21 cellular contexts compared by ENCODE assay signal in the genomic region with DNA sequence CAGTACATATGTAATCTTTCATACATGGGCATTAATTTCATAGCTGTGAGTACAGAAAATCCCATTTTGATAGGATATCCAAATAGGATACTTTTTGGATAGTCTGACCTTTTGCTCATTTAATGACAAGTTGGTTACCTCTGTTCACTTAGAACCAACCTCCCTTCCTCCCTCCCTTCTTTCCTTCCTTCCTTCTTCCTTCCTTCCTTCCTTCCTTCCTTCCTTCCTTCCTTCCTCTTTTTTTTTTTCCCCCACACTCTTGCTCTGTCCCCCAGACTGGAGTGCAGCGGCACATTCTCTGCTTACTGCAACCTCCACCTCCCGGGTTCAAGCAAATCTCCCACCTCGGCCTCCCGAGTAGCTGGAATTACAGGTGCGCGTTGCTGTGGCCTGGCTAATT.
DNase-seq lines count a peak whose midpoint lies in the region; ATAC-seq and TF ChIP-seq lines count a peak whose summit lies in the region.
"Had no signal": no experiment of that assay in that cellular context is flagged by ENCODE, and none has a peak within 500 bp of the region (broad histone marks: within the 10 kb centered on the region; RNA-seq: fewer than 3 reads in every experiment).

No MANE protein-coding gene starts in this region.

- no peaks in the 10 kb centered on the region for H3K36me3 ChIP-seq in Caco-2 (ENCODE audit: control insufficient read depth, insufficient read depth, low read length)
- H3K36me3 ChIP-seq in HEK293 (ENCODE audit: control insufficient read depth in 2 of 2, insufficient read depth in 1 of 2, low read length in 2 of 2): no peaks in the 10 kb centered on the region
- peaks cover 4% of the 10 kb centered on the region; the same call in 1 of the 2 replicates for H3K36me3 ChIP-seq in SK-N-MC (ENCODE audit: insufficient read depth, low read length)
- H3K36me3 ChIP-seq in osteoblast (ENCODE audit: insufficient read depth, low read length): no peaks in the 10 kb centered on the region
- H3K36me3 ChIP-seq: BE2C had no signal

- no peaks in the 10 kb centered on the region for H3K9me3 Mint-ChIP-seq in Caco-2 (ENCODE audit: unreplicated experiment)
- H3K9me3 Mint-ChIP-seq: CD4-positive, alpha-beta memory T cell; CD8-positive, alpha-beta memory T cell had no signal

- CTCF ChIA-PET in Caco-2 (lab: Charles Lee): no interaction called here
- CTCF ChIA-PET in HEK293 (lab: Yijun Ruan, JAX): interaction anchor here (0.7 kb wide), 1 partner anchor 35 kb away, joined by 3 read pairs; no protein-coding TSS in a partner anchor

- H3K4me3 ChIP-seq in Caco-2 (ENCODE audit: low read depth, low read length) (no peak overlapping the region), HEK293 (ENCODE audit: low read depth, low read length) (no peak overlapping the region), SK-N-MC (peak overlapping the region; percentile 61), osteoblast (ENCODE audit: insufficient read depth, low read length) (no peak overlapping the region)
- H3K4me3 ChIP-seq: BLaER1 had no signal

- H3K9ac ChIP-seq in SK-N-MC (ENCODE audit: insufficient read length): peak overlapping the region; percentile 68
- H3K9ac ChIP-seq: BLaER1 had no signal

- H3K79me2 ChIP-seq in osteoblast (ENCODE audit: insufficient read depth, low read length): no peaks in the 10 kb centered on the region

- H3K36me3 Mint-ChIP-seq in Caco-2 (ENCODE audit: insufficient read depth, unreplicated experiment) (no peaks in the 10 kb centered on the region), T-helper 17 cell (ENCODE audit: low read depth) (no peaks in the 10 kb centered on the region)

- peaks cover 6% of the 10 kb centered on the region for H3K4me1 Mint-ChIP-seq in Caco-2 (ENCODE audit: low read depth, unreplicated experiment)
- H3K4me1 Mint-ChIP-seq in T-helper 17 cell: peaks cover 17% of the 10 kb centered on the region
- H3K4me1 Mint-ChIP-seq: CD14-positive monocyte had no signal

- TF ChIP-seq CTCF in Caco-2 (IDR thresholded peaks at IDR 0.05; ENCODE audit: insufficient read depth in 1 of 2, low read depth in 1 of 2, low read length in 1 of 2, severe bottlenecking in 1 of 2, unreplicated experiment in 1 of 2) (no peak), HEK293 (tag by site-specific recombination; IDR thresholded peaks at IDR 0.05) (no peak), osteoblast (IDR thresholded peaks at IDR 0.05; ENCODE audit: extremely low read depth, low read depth, low read length) (no peak)

- ATAC-seq in HG03354 (IDR thresholded peaks at IDR 0.05; ENCODE audit: poor library complexity, severe bottlenecking, unreplicated experiment): no peak
- no peak for ATAC-seq in T-helper 17 cell

- H3K4me2 ChIP-seq in osteoblast (ENCODE audit: insufficient read depth, low read length): no peak overlapping the region
- H3K4me2 ChIP-seq: BLaER1 had no signal

- BruUV-seq in Caco-2 (replicated peaks; lab: Mats Ljungman, UMichigan): no TSS peak

- H3K27ac Mint-ChIP-seq in Caco-2 (ENCODE audit: unreplicated experiment) (peak overlapping the region; percentile 30), T-helper 17 cell (no peak overlapping the region)

- peaks cover 5% of the 10 kb centered on the region for H4K20me1 ChIP-seq in osteoblast (ENCODE audit: insufficient read depth, low read length)
- H4K20me1 ChIP-seq: BLaER1 had no signal

- H3K27ac ChIP-seq in HEK293 (ENCODE audit: extremely low read depth, low read depth, low read length) (no peak overlapping the region), SK-N-MC (peak overlapping the region; percentile 99), osteoblast (ENCODE audit: low read depth, low read length) (no peak overlapping the region)
- H3K27ac ChIP-seq: BLaER1 had no signal

- H3K27me3 Mint-ChIP-seq in Caco-2 (ENCODE audit: insufficient read depth, unreplicated experiment) (no peaks in the 10 kb centered on the region), T-helper 17 cell (no peaks in the 10 kb centered on the region)
- H3K27me3 Mint-ChIP-seq: CD4-positive, alpha-beta memory T cell; CD4-positive, CD25-positive, alpha-beta regulatory T cell; CD8-positive, alpha-beta memory T cell had no signal

- no peaks in the 10 kb centered on the region for H3K4me1 ChIP-seq in Caco-2
- 0 out of 2 replicates have a peak, but pooled peaks cover 3% of the 10 kb centered on the region for H3K4me1 ChIP-seq in HEK293 (ENCODE audit: control insufficient read depth, insufficient read depth, low read length)
- no peaks in the 10 kb centered on the region for H3K4me1 ChIP-seq in osteoblast (ENCODE audit: insufficient read depth, low read length)

- no peaks in the 10 kb centered on the region for H3K27me3 ChIP-seq in Caco-2 (replicated peaks; ENCODE audit: control insufficient read depth, insufficient read depth, low read length)
- no peaks in the 10 kb centered on the region for H3K27me3 ChIP-seq in osteoblast (ENCODE audit: insufficient read depth, low read length)
- H3K27me3 ChIP-seq: BE2C, BLaER1 had no signal

- intact Hi-C loops in Caco-2 (cut with micrococcal nuclease; ENCODE audit: unreplicated experiment): no loop called here

- POLR2A ChIA-PET in Caco-2 (lab: Charles Lee) (no interaction called here), HEK293 (lab: Yijun Ruan, JAX) (no interaction called here)

- H3K9me3 ChIP-seq in Caco-2: no peaks in the 10 kb centered on the region
- H3K9me3 ChIP-seq in HEK293 (ENCODE audit: control insufficient read depth, insufficient read depth, low read depth, low read length): no peaks in the 10 kb centered on the region
- no peaks in the 10 kb centered on the region for H3K9me3 ChIP-seq in SK-N-MC (ENCODE audit: low read depth, low read length)
- H3K9me3 ChIP-seq in osteoblast (ENCODE audit: low read depth, low read length): no peaks in the 10 kb centered on the region
- H3K9me3 ChIP-seq in T-helper 17 cell (ENCODE audit: control insufficient read depth, low read length, poor library complexity, severe bottlenecking): no peaks in the 10 kb centered on the region
- H3K9me3 ChIP-seq: BE2C had no signal

- H2AFZ ChIP-seq in osteoblast (ENCODE audit: low read length): no peak overlapping the region

- H3K4me3 Mint-ChIP-seq in Caco-2 (ENCODE audit: unreplicated experiment): no peak overlapping the region
- H3K4me3 Mint-ChIP-seq in T-helper 17 cell: no peak overlapping the region
- H3K4me3 Mint-ChIP-seq: CD14-positive monocyte; CD4-positive, alpha-beta memory T cell; CD4-positive, CD25-positive, alpha-beta regulatory T cell; CD8-positive, alpha-beta memory T cell had no signal

- DNase-seq in Caco-2 (no peak), SK-N-MC (ENCODE audit: low read depth, low spot score) (peak; percentile 84), osteoblast (ENCODE audit: insufficient read length, low spot score, missing footprints) (peak; percentile 6), T-helper 2 cell (no peak), T-helper 17 cell (no peak), NCI-H1092 (lab: John Stamatoyannopoulos, UW) (no peak)
- DNase-seq: 8988T; ACHN; BE2C; C1 segment of cervical spinal cord; Calu3; CD4-positive, alpha-beta memory T cell; CD4-positive, CD25-positive, alpha-beta regulatory T cell; CD8-positive, alpha-beta memory T cell; COR-L47; DMS79 treated with DMSO at 0.1 percent for 48 hours; GF-D8 had no signal

TF ChIP-seq in HEK293, 187 proteins besides CTCF, POLR2A, EP300 and RAD21:
- TF ChIP-seq ZNF366 (tag by site-specific recombination; conservative IDR thresholded peaks at IDR 0.05) (0 out of 2 replicates have a peak, but pooled peaks have one; percentile 19), YY1 (tag by site-specific recombination; IDR thresholded peaks at IDR 0.05) (no peak)

Comparison
In these comparisons a context has a peak if more than half of its experiments do, and no peak if none do; other contexts are left out.
1. DNase-seq: peak in SK-N-MC (single experiment) and osteoblast (single experiment); none in Caco-2 (0 of 2), T-helper 2 cell (0 of 5), T-helper 17 cell (0 of 3) and NCI-H1092 (single experiment).